22 cellular contexts compared by ENCODE assay signal in the genomic region with DNA sequence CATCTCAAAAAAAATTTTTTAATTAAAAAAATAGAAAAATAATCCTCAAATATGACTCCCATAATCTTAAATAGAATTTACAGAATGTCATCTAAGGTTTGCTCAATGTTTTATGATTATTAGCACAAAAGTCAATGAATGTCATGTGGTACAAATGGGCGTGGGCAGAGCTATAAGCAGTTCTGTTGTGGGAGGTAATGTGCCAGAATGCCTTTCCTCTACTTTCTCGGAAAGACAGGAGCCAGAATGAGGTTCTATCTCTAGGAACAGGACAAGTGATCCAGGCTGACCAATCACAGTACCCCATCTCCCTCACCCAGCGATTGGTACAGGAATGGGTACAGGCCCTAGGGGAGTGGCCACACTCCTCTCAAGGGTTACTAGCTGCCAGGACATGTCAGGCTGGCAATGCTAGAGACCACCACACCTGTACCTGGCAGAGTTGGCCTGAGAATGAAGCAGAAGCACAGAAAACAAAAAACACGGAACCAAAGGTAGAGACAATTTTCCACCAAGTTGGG. TPM values are rescaled to one million over a fixed set of nuclear protein-coding genes. Genes with fewer than 3 reads are reported as not detected.
A peak's percentile ranks its signal among the peaks of the same experiment; 100 is the strongest.
DNase-seq lines count a peak whose midpoint lies in the region; ATAC-seq, FAIRE-seq and TF ChIP-seq lines count a peak whose summit lies in the region.
"Had no signal": no experiment of that assay in that cellular context is flagged by ENCODE, and none has a peak within 500 bp of the region (broad histone marks: within the 10 kb centered on the region; RNA-seq: fewer than 3 reads in every experiment).

No MANE protein-coding gene starts in this region.

- POLR2A ChIA-PET in HCT116 (lab: Charles Lee), result no interaction called here

- TF ChIP-seq POLR2A in HCT116 (IDR thresholded peaks at IDR 0.05; ENCODE audit: borderline replicate concordance, extremely low read depth, insufficient read depth, insufficient read length) (no peak), gastrocnemius medialis (IDR thresholded peaks at IDR 0.05) (no peak)

- no peak for FAIRE-seq in GM19239 (lab: Jason Lieb, UNC)
- FAIRE-seq: A204.1, D721Med, RCC 7860 had no signal

- H3K9me3 Mint-ChIP-seq in memory B cell, result no peaks in the 10 kb centered on the region

- in situ Hi-C loops in gastrocnemius medialis (cut with MboI; ENCODE audit: low sequenced_read_pairs in 4 of 4), result loop anchor here in 1 of 4 donors (10.0 kb wide), 1 partner anchor 87 kb away; no protein-coding TSS in a partner anchor

- no peak overlapping the region for H3K9ac ChIP-seq in HCT116 (ENCODE audit: low read length)

- intact Hi-C loops in HCT116 (cut with micrococcal nuclease), result no loop called here
- intact Hi-C loops in head of caudate nucleus (cut with DNase I), result no loop called here
- intact Hi-C loops in gastrocnemius medialis (cut with DNase I; ENCODE audit: low total_unique reads), result no loop called here

- H3K27me3 ChIP-seq in HCT116 (ENCODE audit: insufficient read depth, low read length) (no peaks in the 10 kb centered on the region), gastrocnemius medialis (no peaks in the 10 kb centered on the region)
- H3K27me3 ChIP-seq: SJCRH30 had no signal

- H3K4me2 ChIP-seq in HCT116 (ENCODE audit: low read length), result no peak overlapping the region

- RAD21 ChIA-PET in HCT116 (lab: Charles Lee; ENCODE audit: low non-redundant PET in 1 of 2, low total read pairs in 2 of 2, uncharacterized antibody in 2 of 2, unreplicated experiment in 2 of 2), result no interaction called here

- no peak overlapping the region for H3K4me3 Mint-ChIP-seq in memory B cell

- TF ChIP-seq RAD21 in HCT116 (IDR thresholded peaks at IDR 0.05; ENCODE audit: low read depth), result no peak

- H3K4me3 ChIP-seq in HCT116 (replicated peaks in 1 of 2; ENCODE audit: low read depth in 1 of 2, low read length in 2 of 2), result no peak overlapping the region
- no peak overlapping the region for H3K4me3 ChIP-seq in gastrocnemius medialis
- H3K4me3 ChIP-seq: HAP-1, SJCRH30 had no signal

- H4K20me1 ChIP-seq in HCT116 (ENCODE audit: insufficient read depth), result no peaks in the 10 kb centered on the region

- no peaks in the 10 kb centered on the region for H3K79me2 ChIP-seq in HCT116 (ENCODE audit: insufficient read depth, low read length)

- H3K4me1 Mint-ChIP-seq in memory B cell, result peaks cover 16% of the 10 kb centered on the region

- H2AFZ ChIP-seq in HCT116 (ENCODE audit: low read depth, low read length, poor library complexity, severe bottlenecking), result no peak overlapping the region

- TF ChIP-seq CTCF in HCT116 (IDR thresholded peaks at IDR 0.05 in 2 of 3, conservative IDR thresholded peaks at IDR 0.05 in 1 of 3; ENCODE audit: borderline replicate concordance in 1 of 3, insufficient read depth in 1 of 3, low read depth in 2 of 3, low read length in 2 of 3), result no peak
- TF ChIP-seq CTCF in gastrocnemius medialis (IDR thresholded peaks at IDR 0.05 in 4 of 5, conservative IDR thresholded peaks at IDR 0.05 in 1 of 5), result no peak

- H3K27me3 Mint-ChIP-seq in memory B cell, result no peaks in the 10 kb centered on the region

- BruUV-seq in HCT116 (replicated peaks; lab: Mats Ljungman, UMichigan), result no TSS peak

- H3K4me1 ChIP-seq in HCT116 (ENCODE audit: control insufficient read depth in 1 of 2, insufficient read depth in 2 of 2, low read length in 2 of 2), result no peaks in the 10 kb centered on the region
- peaks cover 67 to 89% of the 10 kb centered on the region in 2 donors for H3K4me1 ChIP-seq in gastrocnemius medialis
- H3K4me1 ChIP-seq: HAP-1, SJCRH30 had no signal

- peak overlapping the region; percentile 11 for H3K27ac Mint-ChIP-seq in memory B cell

- no peak overlapping the region for H3K27ac ChIP-seq in HCT116 (ENCODE audit: low read depth, low read length)
- H3K27ac ChIP-seq in gastrocnemius medialis, result peak overlapping the region; percentile 52 to 70 (median 68)
- H3K27ac ChIP-seq: C4-2B, SJCRH30 had no signal

- peaks cover 7% of the 10 kb centered on the region for H3K36me3 Mint-ChIP-seq in memory B cell

- H3K36me3 ChIP-seq in HCT116 (ENCODE audit: control insufficient read depth in 1 of 2, insufficient read depth in 2 of 2, low read length in 2 of 2) (no peaks in the 10 kb centered on the region), gastrocnemius medialis (no peaks in the 10 kb centered on the region)
- H3K36me3 ChIP-seq: HAP-1, SJCRH30 had no signal

- CTCF ChIA-PET in HCT116 (lab: Charles Lee), result no interaction called here

- H3K9me3 ChIP-seq in HCT116 (ENCODE audit: control insufficient read depth in 1 of 2, insufficient read depth in 1 of 2, low read depth in 1 of 2, low read length in 2 of 2), result no peaks in the 10 kb centered on the region
- H3K9me3 ChIP-seq in gastrocnemius medialis, result no peaks in the 10 kb centered on the region
- H3K9me3 ChIP-seq: HAP-1, SJCRH30 had no signal

- H3K9me2 ChIP-seq in HCT116 (ENCODE audit: insufficient read depth), result no peaks in the 10 kb centered on the region

- DNase-seq in HCT116 (ENCODE audit: low read depth, low spot score) (no peak), head of caudate nucleus (peak in 25 of 42 donors; percentile 12 to 70 (median 37)), memory B cell (ENCODE audit: low spot score in 2 of 2) (no peak), gastrocnemius medialis (no peak), iPS-NIHi11 (ENCODE audit: low spot score) (no peak), GM19239 (ENCODE audit: insufficient read length, low spot score) (no peak), MV-4-11 (lab: John Stamatoyannopoulos, UW) (no peak)
- DNase-seq: GDM1, Kasumi-1, NCI-H1694 treated with DMSO at 0.1 percent for 48 hours, NCI-H2081 treated with DMSO at 0.1 percent for 48 hours, NCI-H2171 treated with DMSO at 0.1 percent for 48 hours, NCI-H524 treated with DMSO at 0.1 percent for 48 hours, NCI-H82, OCI-M1, SJCRH30 had no signal

- peak; percentile 58 for ATAC-seq in HCT116
- no peak for ATAC-seq in memory B cell (ENCODE audit: low read depth)
- no peak for ATAC-seq in gastrocnemius medialis
- no peak for ATAC-seq in GM21367 (IDR thresholded peaks at IDR 0.05; ENCODE audit: unreplicated experiment)

TF ChIP-seq in HCT116, 20 proteins besides CTCF, POLR2A, EP300 and RAD21 (continues in another document):
- TF ChIP-seq ZNF274 (IDR thresholded peaks at IDR 0.05; ENCODE audit: low read depth, low read length) (no peak), EZH2phosphoT487 (IDR thresholded peaks at IDR 0.05; ENCODE audit: borderline replicate concordance) (no peak), CBX3 (IDR thresholded peaks at IDR 0.05; ENCODE audit: low read depth) (no peak), FOSL1 (IDR thresholded peaks at IDR 0.05; ENCODE audit: low read depth) (no peak), SIN3A (IDR thresholded peaks at IDR 0.05; ENCODE audit: low read depth) (no peak), YY1 (IDR thresholded peaks at IDR 0.05; ENCODE audit: extremely low read depth, insufficient replicate concordance, low read depth, low read length) (no peak), ZBTB33 (IDR thresholded peaks at IDR 0.05; ENCODE audit: extremely low read depth, insufficient replicate concordance, low read length) (no peak), ELF1 (IDR thresholded peaks at IDR 0.05; ENCODE audit: borderline replicate concordance, low read depth) (no peak), CEBPB (IDR thresholded peaks at IDR 0.05; ENCODE audit: low read depth) (no peak), EGR1 (IDR thresholded peaks at IDR 0.05; ENCODE audit: low read depth) (no peak), MAX (IDR thresholded peaks at IDR 0.05) (no peak), SP1 (IDR thresholded peaks at IDR 0.05; ENCODE audit: low read depth) (no peak), JUND (IDR thresholded peaks at IDR 0.05) (no peak)

RNA-seq across cellular contexts. Expression of gene RALGAPA2, which starts 15.1 kb away (rescaled TPM):
- 10.8 TPM for total RNA-seq in HCT116 (2021; ENCODE audit: unreplicated experiment)
- 4.1 and 5.7 TPM in 2 replicates for polyA plus RNA-seq in HCT116 (2012)
- 10 to 100 TPM; 43.2 to 56.9 (median 52.0) TPM for total RNA-seq in gastrocnemius medialis

Comparison
In these comparisons a context has a peak if more than half of its experiments do, and no peak if none do; other contexts are left out.
1. DNase-seq: peak in head of caudate nucleus (25 of 42); none in HCT116 (single experiment), memory B cell (0 of 2), gastrocnemius medialis (0 of 2), iPS-NIHi11 (single experiment), GM19239 (single experiment) and MV-4-11 (single experiment).